In genomic region chr11:111777094-111778046, GRCh38 we compare ENCODE assay signal across 1 cellular context.
TF ChIP-seq lines count a peak whose summit lies in the region.

No MANE protein-coding gene starts in this region.

TF ChIP-seq in HepG2, 621 proteins besides CTCF, POLR2A, EP300 and RAD21 (continued from another document and continues in another):
- TF ChIP-seq AFF4 (CRISPR knock-in tag; IDR thresholded peaks at IDR 0.05) (no peak), ARNT2 (CRISPR knock-in tag; IDR thresholded peaks at IDR 0.05; ENCODE audit: low read depth) (0 out of 2 replicates have a peak, but pooled peaks have one; percentile 47), CREM (IDR thresholded peaks at IDR 0.05) (peak; percentile 79), CREM (CRISPR knock-in tag; IDR thresholded peaks at IDR 0.05) (no peak), SP5 (CRISPR knock-in tag; IDR thresholded peaks at IDR 0.05; ENCODE audit: borderline replicate concordance, low read depth) (0 out of 2 replicates have a peak, but pooled peaks have one; percentile 12), MYPOP (CRISPR knock-in tag; IDR thresholded peaks at IDR 0.05) (0 out of 2 replicates have a peak, but pooled peaks have one; percentile 26), AHDC1 (CRISPR knock-in tag; IDR thresholded peaks at IDR 0.05; ENCODE audit: borderline replicate concordance) (peak; percentile 46; the same call in 1 of the 2 replicates), ZNF616 (CRISPR knock-in tag; IDR thresholded peaks at IDR 0.05; ENCODE audit: low read depth) (no peak), RBFOX2 (IDR thresholded peaks at IDR 0.05; ENCODE audit: low read depth, low read length) (peak; percentile 48; the same call in 1 of the 2 replicates), PITX1 (CRISPR knock-in tag; IDR thresholded peaks at IDR 0.05) (peak; percentile 94), TGIF2 (CRISPR knock-in tag; IDR thresholded peaks at IDR 0.05) (0 out of 2 replicates have a peak, but pooled peaks have one; percentile 75), MAX (IDR thresholded peaks at IDR 0.05) (0 out of 2 replicates have a peak, but pooled peaks have one; percentile 36), HNF4A (CRISPR knock-in tag; IDR thresholded peaks at IDR 0.05) (peak; percentile 89), KMT2B (CRISPR knock-in tag; IDR thresholded peaks at IDR 0.05) (peak; percentile 45; the same call in 1 of the 2 replicates), SMC3 (IDR thresholded peaks at IDR 0.05; ENCODE audit: low read length) (peak; percentile 85), NFAT5 (CRISPR knock-in tag; IDR thresholded peaks at IDR 0.05) (no peak), ZNF790 (CRISPR knock-in tag; IDR thresholded peaks at IDR 0.05; ENCODE audit: borderline replicate concordance) (no peak), GATAD1 (CRISPR knock-in tag; IDR thresholded peaks at IDR 0.05) (peak; percentile 31), HDAC6 (IDR thresholded peaks at IDR 0.05; ENCODE audit: low read depth, low read length) (no peak), ATF1 (CRISPR knock-in tag; IDR thresholded peaks at IDR 0.05) (peak; percentile 62), ZNF331 (CRISPR knock-in tag; IDR thresholded peaks at IDR 0.05) (0 out of 2 replicates have a peak, but pooled peaks have one; percentile 12), POLR2AphosphoS5 (IDR thresholded peaks at IDR 0.05; ENCODE audit: low read depth, low read length) (0 out of 2 replicates have a peak, but pooled peaks have one; percentile 24), NCOA2 (CRISPR knock-in tag; IDR thresholded peaks at IDR 0.05) (peak; percentile 66), PAXIP1 (CRISPR knock-in tag; conservative IDR thresholded peaks at IDR 0.05) (peak; percentile 90), SMAD3 (CRISPR knock-in tag; IDR thresholded peaks at IDR 0.05) (0 out of 2 replicates have a peak, but pooled peaks have one; percentile 17), ZNF224 (CRISPR knock-in tag; IDR thresholded peaks at IDR 0.05) (no peak), ZNF441 (CRISPR knock-in tag; IDR thresholded peaks at IDR 0.05; ENCODE audit: borderline replicate concordance) (no peak), TCF12 (IDR thresholded peaks at IDR 0.05) (no peak), TCF12 (CRISPR knock-in tag; IDR thresholded peaks at IDR 0.05) (0 out of 2 replicates have a peak, but pooled peaks have one; percentile 12), FOXP1 (IDR thresholded peaks at IDR 0.05) (no peak), FOXP1 (CRISPR knock-in tag; IDR thresholded peaks at IDR 0.05) (peak; percentile 42; the same call in 1 of the 2 replicates), GABPB1 (CRISPR knock-in tag; IDR thresholded peaks at IDR 0.05) (peak; percentile 1; the same call in 1 of the 2 replicates), NFE2L1 (CRISPR knock-in tag; IDR thresholded peaks at IDR 0.05; ENCODE audit: borderline replicate concordance) (no peak), IKZF5 (CRISPR knock-in tag; IDR thresholded peaks at IDR 0.05) (peak; percentile 22), FOXK1 (CRISPR knock-in tag; IDR thresholded peaks at IDR 0.05; ENCODE audit: borderline replicate concordance, low read depth) (0 out of 2 replicates have a peak, but pooled peaks have one; percentile 49), CREB1 (IDR thresholded peaks at IDR 0.05) (0 out of 2 replicates have a peak, but pooled peaks have one; percentile 9), CREB1 (CRISPR knock-in tag; IDR thresholded peaks at IDR 0.05) (peak; percentile 60; the same call in 1 of the 2 replicates), BCL6 (CRISPR knock-in tag; IDR thresholded peaks at IDR 0.05) (peak; percentile 56), BORCS8-MEF2B (CRISPR knock-in tag; IDR thresholded peaks at IDR 0.05) (no peak), RARA (CRISPR knock-in tag; IDR thresholded peaks at IDR 0.05) (peak; percentile 72), TEAD3 (CRISPR knock-in tag; optimal IDR thresholded peaks at IDR 0.05; ENCODE audit: borderline replicate concordance) (peak; percentile 53), STAG1 (CRISPR knock-in tag; IDR thresholded peaks at IDR 0.05) (peak; percentile 88), TBX2 (CRISPR knock-in tag; IDR thresholded peaks at IDR 0.05; ENCODE audit: borderline replicate concordance) (peak; percentile 60; the same call in 1 of the 2 replicates), POGZ (CRISPR knock-in tag; IDR thresholded peaks at IDR 0.05) (peak; percentile 44; the same call in 1 of the 2 replicates), ZNF44 (CRISPR knock-in tag; IDR thresholded peaks at IDR 0.05) (no peak)
